ENCODE assay signal across 19 cellular contexts in the genomic region with DNA sequence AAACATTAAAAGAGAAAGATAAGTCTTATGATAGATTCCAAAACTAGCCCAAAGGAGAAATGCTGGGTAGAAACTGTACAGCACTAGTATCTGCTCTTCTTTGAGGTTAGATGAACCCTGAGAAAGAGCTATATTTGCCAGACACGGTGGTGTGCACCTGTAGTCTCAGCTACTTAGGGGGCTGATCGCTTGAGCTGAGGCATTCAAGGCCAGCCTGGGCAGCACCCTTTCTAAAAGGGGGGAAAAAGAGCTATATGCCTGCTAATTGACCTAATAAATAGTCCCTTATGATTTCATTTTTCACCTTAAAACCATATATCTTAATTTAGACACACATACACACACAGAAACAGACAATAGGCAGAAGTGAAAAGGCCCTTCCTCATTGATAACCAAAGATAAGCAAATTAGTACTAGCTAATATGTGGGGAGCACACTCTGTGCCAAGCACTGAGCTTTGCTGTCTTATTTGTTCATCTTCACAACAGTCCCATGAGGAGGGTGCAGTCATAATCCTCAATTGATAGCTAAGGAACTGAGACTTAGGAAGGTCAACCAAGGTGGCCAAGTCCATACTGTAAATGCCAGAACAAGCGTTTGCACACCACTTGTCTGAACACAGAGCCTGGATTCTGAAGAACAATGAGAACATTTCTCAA. TPM values are rescaled to one million over a fixed set of nuclear protein-coding genes. Genes with fewer than 3 reads are reported as not detected.
A peak's percentile ranks its signal among the peaks of the same experiment; 100 is the strongest.
DNase-seq lines count a peak whose midpoint lies in the region; ATAC-seq, FAIRE-seq and TF ChIP-seq lines count a peak whose summit lies in the region.
"Had no signal": no experiment of that assay in that cellular context is flagged by ENCODE, and none has a peak within 500 bp of the region (broad histone marks: within the 10 kb centered on the region; RNA-seq: fewer than 3 reads in every experiment).

No MANE protein-coding gene starts in this region.

- peaks cover 20% of the 10 kb centered on the region for H3K27me3 Mint-ChIP-seq in activated T-helper 1 cell treated with anti-CD3 and anti-CD28 coated beads, Interleukin-12 subunit alpha, Interleukin-12 subunit beta, Interleukin-2, Interleukin-4 antibody, amounts not matched to agents 30 ng/mL and 10 ng/mL and 1 ng/mL, durations not matched to agents 14 hours and 24 hours and 36 hours (ENCODE audit: insufficient read depth)
- peaks cover 7 to 10% of the 10 kb centered on the region in 2 donors for H3K27me3 Mint-ChIP-seq in CD4-positive, alpha-beta memory T cell

- no peak for FAIRE-seq in K562 (lab: Jason Lieb, UNC)
- FAIRE-seq: A549, astrocyte had no signal

- no peaks in the 10 kb centered on the region for H4K20me1 ChIP-seq in K562 (replicated peaks; ENCODE audit: control insufficient read depth, insufficient read depth, low read length)

- 8% methylated on average over 3 of the region's 3 CpGs for WGBS in K562 (ENCODE audit: insufficient coverage, low coverage, missing lambda C conversion rate)

- CTCF ChIA-PET in K562 (lab: Yijun Ruan, JAX; ENCODE audit: low intra/inter-chr PET ratio) = no interaction called here
- CTCF ChIA-PET in CD4-positive, alpha-beta memory T cell (lab: Charles Lee; ENCODE audit: partially characterized antibody) = no interaction called here

- H3K9me3 Mint-ChIP-seq in activated T-helper 1 cell treated with anti-CD3 and anti-CD28 coated beads, Interleukin-12 subunit alpha, Interleukin-12 subunit beta, Interleukin-2, Interleukin-4 antibody, amounts not matched to agents 30 ng/mL and 10 ng/mL and 1 ng/mL, durations not matched to agents 14 hours and 24 hours and 36 hours = no peaks in the 10 kb centered on the region
- peaks cover 0 to 2% (median 0%) of the 10 kb centered on the region in 8 donors for H3K9me3 Mint-ChIP-seq in CD4-positive, alpha-beta memory T cell
- H3K9me3 Mint-ChIP-seq: CD4-positive, alpha-beta T cell had no signal

- H3K9me1 ChIP-seq in K562 (ENCODE audit: control insufficient read depth, insufficient read depth, low read length) = no peaks in the 10 kb centered on the region

- no peak overlapping the region for H3K4me3 ChIP-seq in left ventricle myocardium inferior
- no peak overlapping the region for H3K4me3 ChIP-seq in K562
- no peak overlapping the region for H3K4me3 ChIP-seq in uterus
- H3K4me3 ChIP-seq in CD4-positive, alpha-beta memory T cell (ENCODE audit: low read length in 2 of 2) = no peak overlapping the region
- H3K4me3 ChIP-seq: A549, colonic mucosa, lower lobe of right lung, smooth muscle cell had no signal

- in situ Hi-C loops in K562 (cut with MboI) = no loop called here

- intact Hi-C loops in left ventricle myocardium inferior (cut with micrococcal nuclease) = no loop called here
- intact Hi-C loops in cardiac septum (cut with DNase I) = no loop called here
- intact Hi-C loops in K562 (cut with micrococcal nuclease) = loop anchor here (2.0 to 5.0 kb wide), 2 partner anchors 55 to 94 kb away; a partner anchor contains a TSS
- intact Hi-C loops in uterus (cut with DNase I; ENCODE audit: low total_unique reads) = no loop called here
- intact Hi-C loops in activated T-helper 1 cell treated with anti-CD3 and anti-CD28 coated beads, Interleukin-12 subunit alpha, Interleukin-12 subunit beta, Interleukin-2, Interleukin-4 antibody, amounts not matched to agents 30 ng/mL and 10 ng/mL and 1 ng/mL, durations not matched to agents 14 hours and 24 hours and 36 hours (cut with micrococcal nuclease) = no loop called here
- intact Hi-C loops in CD4-positive, alpha-beta memory T cell (cut with micrococcal nuclease) = no loop called here

- no TSS peak for BruUV-seq in K562 (replicated peaks; lab: Mats Ljungman, UMichigan)

- no peak overlapping the region for H3K27ac Mint-ChIP-seq in activated T-helper 1 cell treated with anti-CD3 and anti-CD28 coated beads, Interleukin-12 subunit alpha, Interleukin-12 subunit beta, Interleukin-2, Interleukin-4 antibody, amounts not matched to agents 30 ng/mL and 10 ng/mL and 1 ng/mL, durations not matched to agents 14 hours and 24 hours and 36 hours
- H3K27ac Mint-ChIP-seq in CD4-positive, alpha-beta memory T cell = no peak overlapping the region
- H3K27ac Mint-ChIP-seq: CD4-positive, alpha-beta T cell had no signal

- H2AFZ ChIP-seq in K562 (ENCODE audit: low read depth, low read length) = peak overlapping the region; percentile 86
- H2AFZ ChIP-seq: parathyroid adenoma had no signal

- TF ChIP-seq EP300 in K562 (IDR thresholded peaks at IDR 0.05; ENCODE audit: low read length) = no peak

- H3K4me3 Mint-ChIP-seq in activated T-helper 1 cell treated with anti-CD3 and anti-CD28 coated beads, Interleukin-12 subunit alpha, Interleukin-12 subunit beta, Interleukin-2, Interleukin-4 antibody, amounts not matched to agents 30 ng/mL and 10 ng/mL and 1 ng/mL, durations not matched to agents 14 hours and 24 hours and 36 hours = no peak overlapping the region
- H3K4me3 Mint-ChIP-seq in CD4-positive, alpha-beta memory T cell = no peak overlapping the region
- H3K4me3 Mint-ChIP-seq: CD4-positive, alpha-beta T cell had no signal

- H3K36me3 ChIP-seq in left ventricle myocardium inferior (no peaks in the 10 kb centered on the region), K562 (ENCODE audit: control insufficient read depth, insufficient read depth, low read length) (no peaks in the 10 kb centered on the region), uterus (no peaks in the 10 kb centered on the region)
- no peaks in the 10 kb centered on the region for H3K36me3 ChIP-seq in CD4-positive, alpha-beta memory T cell (ENCODE audit: insufficient read depth, low read length)
- H3K36me3 ChIP-seq: colonic mucosa, lower lobe of right lung had no signal

- POLR2A ChIA-PET in K562 (lab: Yijun Ruan, JAX) = interaction anchor here (0.5 to 2.6 kb wide), 12 partner anchors 11 to 896 kb away, joined by 3 to 12 read pairs (median 3); a partner anchor contains a TSS
- POLR2A ChIA-PET in CD4-positive, alpha-beta memory T cell (lab: Charles Lee; ENCODE audit: partially characterized antibody) = no interaction called here

- TF ChIP-seq RAD21 in K562 (CRISPR knock-in tag; conservative IDR thresholded peaks at IDR 0.05 in 1 of 2, IDR thresholded peaks at IDR 0.05 in 1 of 2) = no peak

- H3K27ac ChIP-seq in left ventricle myocardium inferior (replicated peaks) = peak overlapping the region; percentile 70
- H3K27ac ChIP-seq in K562 (ENCODE audit: extremely low read depth, low read depth, low read length) = peak overlapping the region; percentile 89
- H3K27ac ChIP-seq in uterus = peak overlapping the region; percentile 0 to 57
- H3K27ac ChIP-seq in CD4-positive, alpha-beta memory T cell (ENCODE audit: low read depth, low read length) = no peak overlapping the region
- H3K27ac ChIP-seq: A549, colonic mucosa, lower lobe of right lung, parathyroid adenoma had no signal

- ATAC-seq in HG02885 (IDR thresholded peaks at IDR 0.05; ENCODE audit: poor library complexity, unreplicated experiment) (peak; percentile 64), K562 (peak; percentile 27)
- ATAC-seq: A549, lower lobe of right lung had no signal

- no peaks in the 10 kb centered on the region for H3K79me2 ChIP-seq in K562 (ENCODE audit: control insufficient read depth, insufficient read depth, low read length)
- H3K79me2 ChIP-seq: parathyroid adenoma had no signal

- no peaks in the 10 kb centered on the region for H3K36me3 Mint-ChIP-seq in activated T-helper 1 cell treated with anti-CD3 and anti-CD28 coated beads, Interleukin-12 subunit alpha, Interleukin-12 subunit beta, Interleukin-2, Interleukin-4 antibody, amounts not matched to agents 30 ng/mL and 10 ng/mL and 1 ng/mL, durations not matched to agents 14 hours and 24 hours and 36 hours (ENCODE audit: low read depth)
- H3K36me3 Mint-ChIP-seq in CD4-positive, alpha-beta memory T cell = no peaks in the 10 kb centered on the region

- peaks cover 5% of the 10 kb centered on the region for H3K4me1 Mint-ChIP-seq in activated T-helper 1 cell treated with anti-CD3 and anti-CD28 coated beads, Interleukin-12 subunit alpha, Interleukin-12 subunit beta, Interleukin-2, Interleukin-4 antibody, amounts not matched to agents 30 ng/mL and 10 ng/mL and 1 ng/mL, durations not matched to agents 14 hours and 24 hours and 36 hours (ENCODE audit: low read depth)
- peaks cover 3 to 8% (median 5%) of the 10 kb centered on the region in 4 donors for H3K4me1 Mint-ChIP-seq in CD4-positive, alpha-beta memory T cell

- H3K9me3 ChIP-seq in left ventricle myocardium inferior (replicated peaks) (no peaks in the 10 kb centered on the region), K562 (replicated peaks; ENCODE audit: control insufficient read depth, insufficient read depth, low read depth, low read length) (no peaks in the 10 kb centered on the region), uterus (no peaks in the 10 kb centered on the region)
- no peaks in the 10 kb centered on the region for H3K9me3 ChIP-seq in CD4-positive, alpha-beta memory T cell (ENCODE audit: control insufficient read depth in 1 of 2, low read length in 2 of 2)
- H3K9me3 ChIP-seq: A549, colonic mucosa, lower lobe of right lung had no signal

- H3K9ac ChIP-seq in K562 (ENCODE audit: insufficient read depth in 1 of 2, low read depth in 2 of 2, low read length in 2 of 2) = peak overlapping the region; percentile 61 to 69; a peak in 3 of 4 replicates
- H3K9ac ChIP-seq: parathyroid adenoma had no signal

- no peak for TF ChIP-seq CTCF in left ventricle myocardium inferior (IDR thresholded peaks at IDR 0.05; ENCODE audit: borderline replicate concordance)
- TF ChIP-seq CTCF in K562 (IDR thresholded peaks at IDR 0.05 in 2 of 3, conservative IDR thresholded peaks at IDR 0.05 in 1 of 3; ENCODE audit: insufficient read depth in 2 of 3, low read depth in 1 of 3, low read length in 3 of 3) = no peak
- TF ChIP-seq CTCF in uterus (IDR thresholded peaks at IDR 0.05) = no peak

- TF ChIP-seq POLR2A in K562 (conservative IDR thresholded peaks at IDR 0.05) (no peak), uterus (IDR thresholded peaks at IDR 0.05) (no peak)

- peak overlapping the region; percentile 64 for H3K4me2 ChIP-seq in K562 (ENCODE audit: insufficient read depth, low read length)
- H3K4me2 ChIP-seq: A549, smooth muscle cell had no signal

- H3K27me3 ChIP-seq in left ventricle myocardium inferior (ENCODE audit: low read depth) = no peaks in the 10 kb centered on the region
- no peaks in the 10 kb centered on the region for H3K27me3 ChIP-seq in K562 (ENCODE audit: control insufficient read depth in 2 of 2, insufficient read depth in 2 of 2, low read length in 2 of 2)
- H3K27me3 ChIP-seq in uterus = no peaks in the 10 kb centered on the region
- H3K27me3 ChIP-seq in CD4-positive, alpha-beta memory T cell (ENCODE audit: insufficient read depth, low read length) = no peaks in the 10 kb centered on the region
- H3K27me3 ChIP-seq: colonic mucosa had no signal

- no peak for DNase-seq in left ventricle myocardium inferior
- DNase-seq in cardiac septum (ENCODE audit: low spot score) = no peak
- peak in 1 of 4 experiments; percentile 48 for DNase-seq in K562 (ENCODE audit: extremely low read depth in 1 of 4, low spot score in 3 of 4)
- no peak for DNase-seq in uterus
- no peak for DNase-seq in HK-2 (ENCODE audit: unreplicated experiment)
- no peak for DNase-seq in activated T-helper 1 cell treated with anti-CD3 and anti-CD28 coated beads, Interleukin-12 subunit alpha, Interleukin-12 subunit beta, Interleukin-2, Interleukin-4 antibody, amounts not matched to agents 30 ng/mL and 10 ng/mL and 1 ng/mL, durations not matched to agents 14 hours and 24 hours and 36 hours (ENCODE audit: low spot score)
- DNase-seq in CD4-positive, alpha-beta memory T cell = no peak
- DNase-seq: activated CD4-positive, CD25-positive, alpha-beta regulatory T cell treated with anti-CD3 and anti-CD28 coated beads, Interleukin-2, amount 50 U/mL, for 72 hours; activated naive CD4-positive, alpha-beta T cell treated with Interleukin-2 at 50 U/mL for 16 hours; CD4-positive, alpha-beta T cell; colonic mucosa; lower lobe of right lung; NCI-H1105; stimulated activated naive CD4-positive, alpha-beta T cell treated with Interleukin-2 at 50 U/mL for 16 hours had no signal

- H3K4me1 ChIP-seq in left ventricle myocardium inferior (peaks cover 26% of the 10 kb centered on the region), K562 (replicated peaks in 1 of 2; ENCODE audit: control insufficient read depth in 2 of 2, insufficient read depth in 2 of 2, low read length in 2 of 2) (peaks cover 45 to 60% of the 10 kb centered on the region in 2 experiments), uterus (no peaks in the 10 kb centered on the region)
- H3K4me1 ChIP-seq in CD4-positive, alpha-beta memory T cell (ENCODE audit: insufficient read depth, low read length) = peaks cover 7% of the 10 kb centered on the region
- H3K4me1 ChIP-seq: A549, colonic mucosa had no signal

RNA-seq across cellular contexts. Expression of a gene that starts 56.6 kb away (rescaled TPM):
- total RNA-seq in left ventricle myocardium inferior (26.3 TPM), cardiac septum (21.4 TPM), K562 (2014; rRNA removed) (25.7 and 25.8 TPM in 2 replicates), K562 (2014; rRNA removed; fragmentation: Illumina TruSeq; extraction: Trizol) (26.3 and 29.8 TPM in 2 replicates), K562 (2015; rRNA removed; fragmentation: Illumina TruSeq; extraction: Trizol) (33.2 and 33.7 TPM in 2 replicates), K562 (2021) (29.1 and 29.2 TPM in 2 replicates), uterus (10 to 100 TPM in 3 of 4 donors, 1 to 10 TPM in 1; 7.7 to 36.8 (median 23.4) TPM)
- total RNA-seq in K562 (2011; cell fraction: chromatin; rRNA removed; ENCODE audit: low replicate concordance) = 88.0 and 129 TPM in 2 replicates
- 64.0 and 66.8 TPM in 2 replicates for total RNA-seq in K562 (2011; cell fraction: nucleolus; rRNA removed)
- 80.4 and 113 TPM in 2 replicates for total RNA-seq in K562 (2011; cell fraction: nucleoplasm; rRNA removed)
- polyA plus RNA-seq in K562 (2011; rRNA removed) (44.4 and 59.6 TPM in 2 replicates), K562 (2014; fragmentation: Illumina TruSeq; extraction: Trizol) (30.5 and 33.7 TPM in 2 replicates), K562 (2014; fragmentation: Nextera tagmentation; extraction: Ambion mirVana) (10 to 100 TPM; 10.9 to 11.1 TPM), K562 (2014; rRNA removed) (26.7 and 27.7 TPM in 2 replicates)
- polyA plus RNA-seq in K562 (2011; cell fraction: cytosol; rRNA removed) = 26.6 and 30.8 TPM in 2 replicates
- polyA plus RNA-seq in K562 (2011; cell fraction: nucleus; rRNA removed) = 92.1 and 137 TPM in 2 replicates
- polyA plus RNA-seq in K562 (2012) = 24.3 and 28.6 TPM in 2 replicates
- 58.5 and 80.6 TPM in 2 replicates for polyA minus RNA-seq in K562 (2011; rRNA and poly(A)+ RNA removed)
- 21.7 and 34.5 TPM in 2 replicates for polyA minus RNA-seq in K562 (2011; cell fraction: cytosol; rRNA and poly(A)+ RNA removed)
- polyA minus RNA-seq in K562 (2011; cell fraction: nucleus; rRNA and poly(A)+ RNA removed) = 64.1 and 102 TPM in 2 replicates
- total RNA-seq in activated T-helper 1 cell treated with anti-CD3 and anti-CD28 coated beads, Interleukin-12 subunit alpha, Interleukin-12 subunit beta, Interleukin-2, Interleukin-4 antibody, amounts not matched to agents 30 ng/mL and 10 ng/mL and 1 ng/mL, durations not matched to agents 14 hours and 24 hours and 36 hours = 13.6 and 15.5 TPM in 2 replicates
- 10 to 100 TPM; 13.8 to 14.0 TPM for total RNA-seq in CD4-positive, alpha-beta memory T cell
- 1 to 10 TPM; 1.2 to 1.8 TPM for polyA plus RNA-seq in CD4-positive, alpha-beta memory T cell
